Comparison of ENCODE assay signal across 9 cellular contexts in the genomic region with DNA sequence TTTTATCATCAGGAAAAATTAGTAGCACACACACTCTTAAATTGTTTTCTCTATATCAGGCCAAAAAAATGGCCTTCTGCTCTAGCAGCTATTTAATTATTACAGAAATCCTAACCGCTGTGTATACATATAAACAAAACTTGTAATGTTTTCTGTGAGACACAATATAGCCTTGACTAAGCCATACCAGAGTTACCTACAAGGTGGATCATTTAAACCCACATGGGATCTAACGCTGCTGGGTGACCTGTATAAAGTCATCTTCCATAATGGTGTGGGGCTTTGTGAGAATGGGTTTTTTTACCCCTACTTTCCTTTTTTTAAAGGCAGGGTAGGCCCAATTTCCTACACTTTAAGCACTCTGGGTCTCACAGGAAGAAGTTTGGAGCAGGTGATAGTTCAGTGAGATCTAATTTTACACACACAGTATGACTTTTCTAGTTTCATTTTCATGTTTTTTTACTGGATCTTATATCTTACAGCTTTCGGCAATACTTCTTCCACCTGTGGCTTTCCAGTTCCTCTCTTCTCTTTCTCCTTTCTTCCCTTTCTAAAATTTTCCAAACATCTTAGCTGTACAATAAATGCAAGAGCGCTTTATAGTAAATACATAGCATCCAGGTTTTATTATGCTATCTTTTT.
DNase-seq lines count a peak whose midpoint lies in the region; ATAC-seq lines count a peak whose summit lies in the region.
"Had no signal": no experiment of that assay in that cellular context is flagged by ENCODE, and none has a peak within 500 bp of the region (broad histone marks: within the 10 kb centered on the region; RNA-seq: fewer than 3 reads in every experiment).

No MANE protein-coding gene starts in this region.

- DNase-seq in natural killer cell treated with Interleukin-12 subunit alpha and Interleukin-12 subunit beta and Interleukin-15 and Interleukin-18, amount 100 ng/mL, for 72 hours (ENCODE audit: low spot score) = no peak
- DNase-seq in superior temporal gyrus (ENCODE audit: extremely low spot score) (no peak), NCI-H510A (lab: John Stamatoyannopoulos, UW) (no peak), NOMO-1 (lab: John Stamatoyannopoulos, UW; ENCODE audit: unreplicated experiment in 2 of 2) (no peak)
- DNase-seq: activated CD4-positive, alpha-beta memory T cell treated with anti-CD3 and anti-CD28 coated beads, Interleukin-2, amount 10 ng/mL, durations not matched to agents 7 days and 5 days; amniotic stem cell had no signal

- no peaks in the 10 kb centered on the region for H3K36me3 Mint-ChIP-seq in natural killer cell treated with Interleukin-12 subunit alpha and Interleukin-12 subunit beta and Interleukin-15 and Interleukin-18, amount 100 ng/mL, for 72 hours

- no peaks in the 10 kb centered on the region for H3K27me3 Mint-ChIP-seq in natural killer cell treated with Interleukin-12 subunit alpha and Interleukin-12 subunit beta and Interleukin-15 and Interleukin-18, amount 100 ng/mL, for 72 hours
- H3K27me3 Mint-ChIP-seq: activated CD4-positive, alpha-beta memory T cell treated with anti-CD3 and anti-CD28 coated beads, Interleukin-2, amount 10 ng/mL, durations not matched to agents 7 days and 5 days had no signal

- peak; percentile 72 for ATAC-seq in GM19023 (IDR thresholded peaks at IDR 0.05; ENCODE audit: unreplicated experiment)
- peak; percentile 86 for ATAC-seq in GM21723 (IDR thresholded peaks at IDR 0.05; ENCODE audit: unreplicated experiment)
- peak; percentile 69 for ATAC-seq in HG03280 (IDR thresholded peaks at IDR 0.05; ENCODE audit: unreplicated experiment)
- no peak for ATAC-seq in natural killer cell treated with Interleukin-12 subunit alpha and Interleukin-12 subunit beta and Interleukin-15 and Interleukin-18, amount 100 ng/mL, for 72 hours

- peak overlapping the region; percentile 30 for H3K4me3 Mint-ChIP-seq in natural killer cell treated with Interleukin-12 subunit alpha and Interleukin-12 subunit beta and Interleukin-15 and Interleukin-18, amount 100 ng/mL, for 72 hours
- H3K4me3 Mint-ChIP-seq: activated CD4-positive, alpha-beta memory T cell treated with anti-CD3 and anti-CD28 coated beads, Interleukin-2, amount 10 ng/mL, durations not matched to agents 7 days and 5 days had no signal

- H3K9me3 Mint-ChIP-seq in natural killer cell treated with Interleukin-12 subunit alpha and Interleukin-12 subunit beta and Interleukin-15 and Interleukin-18, amount 100 ng/mL, for 72 hours = no peaks in the 10 kb centered on the region
- H3K9me3 Mint-ChIP-seq: activated CD4-positive, alpha-beta memory T cell treated with anti-CD3 and anti-CD28 coated beads, Interleukin-2, amount 10 ng/mL, durations not matched to agents 7 days and 5 days had no signal

- H3K27ac Mint-ChIP-seq in natural killer cell treated with Interleukin-12 subunit alpha and Interleukin-12 subunit beta and Interleukin-15 and Interleukin-18, amount 100 ng/mL, for 72 hours = peak overlapping the region; percentile 40 to 58
- H3K27ac Mint-ChIP-seq: activated CD4-positive, alpha-beta memory T cell treated with anti-CD3 and anti-CD28 coated beads, Interleukin-2, amount 10 ng/mL, durations not matched to agents 7 days and 5 days had no signal

- peaks cover 6 to 10% of the 10 kb centered on the region in 2 donors for H3K4me1 Mint-ChIP-seq in natural killer cell treated with Interleukin-12 subunit alpha and Interleukin-12 subunit beta and Interleukin-15 and Interleukin-18, amount 100 ng/mL, for 72 hours (ENCODE audit: low read depth in 2 of 2)

Comparison
In these comparisons a context has a peak if more than half of its experiments do, and no peak if none do; other contexts are left out.
1. ATAC-seq: peak in GM19023 (single experiment), GM21723 (single experiment) and HG03280 (single experiment); none in natural killer cell treated with Interleukin-12 subunit alpha and Interleukin-12 subunit beta and Interleukin-15 and Interleukin-18, amount 100 ng/mL, for 72 hours (0 of 2).